Comparison of ENCODE assay signal across 8 cellular contexts in genomic region chr18:49560277-49561126, GRCh38. TPM values are rescaled to one million over a fixed set of nuclear protein-coding genes. Genes with fewer than 3 reads are reported as not detected.
A peak's percentile ranks its signal among the peaks of the same experiment; 100 is the strongest.
DNase-seq lines count a peak whose midpoint lies in the region; ATAC-seq lines count a peak whose summit lies in the region.

No MANE protein-coding gene starts in this region.

- POLR2A ChIA-PET in T-cell (lab: Charles Lee): no interaction called here

- peak; percentile 59 for DNase-seq in activated CD8-positive, alpha-beta memory T cell treated with anti-CD3 and anti-CD28 coated beads for 24 hours
- DNase-seq in activated CD8-positive, alpha-beta memory T cell treated with anti-CD3 and anti-CD28 coated beads, Interleukin-2, amount 50 U/mL, for 4 hours: no peak
- DNase-seq in T-cell: no peak
- DNase-seq in germinal center (ENCODE audit: low spot score): peak; percentile 4
- peak; percentile 58 for DNase-seq in renal cortical epithelial cell (ENCODE audit: low read depth)
- DNase-seq in NCI-H2081 treated with DMSO at 0.1 percent for 48 hours (lab: John Stamatoyannopoulos, UW): no peak

- ATAC-seq in T-cell (replicated peaks in 1 of 4): no peak
- no peak for ATAC-seq in HG02870 (IDR thresholded peaks at IDR 0.05; ENCODE audit: unreplicated experiment)
- ATAC-seq in HG03565 (IDR thresholded peaks at IDR 0.05; ENCODE audit: unreplicated experiment): no peak

- H3K9me3 Mint-ChIP-seq in T-cell: no peaks in the 10 kb centered on the region

- CTCF ChIA-PET in T-cell (lab: Charles Lee): interaction anchor here (0.5 to 2.1 kb wide), 9 partner anchors 174 to 387 kb away, joined by 3 to 18 read pairs (median 5); no protein-coding TSS in a partner anchor

- peak overlapping the region in 1 of 2 donors; percentile 23 for H3K27ac Mint-ChIP-seq in T-cell

- H3K36me3 Mint-ChIP-seq in T-cell: no peaks in the 10 kb centered on the region

- H3K27me3 Mint-ChIP-seq in T-cell: peaks cover 62 to 73% of the 10 kb centered on the region in 2 donors

- peaks cover 21 to 32% (median 28%) of the 10 kb centered on the region in 3 donors for H3K4me1 Mint-ChIP-seq in T-cell

- peak overlapping the region; percentile 68 to 81 (median 68) for H3K4me3 Mint-ChIP-seq in T-cell

RNA-seq across cellular contexts. Expression of gene LIPG, which starts 1.4 kb away (rescaled TPM):
- under 1 TPM in 3 of 5 donors, not detected in 2; 0.22 to 0.76 (median 0.26) TPM for total RNA-seq in T-cell
- 61.1 and 61.4 TPM in 2 replicates for total RNA-seq in renal cortical epithelial cell

Comparison
In these comparisons a context has a peak if more than half of its experiments do, and no peak if none do; other contexts are left out.
1. DNase-seq: peak in activated CD8-positive, alpha-beta memory T cell treated with anti-CD3 and anti-CD28 coated beads for 24 hours (single experiment), germinal center (single experiment) and renal cortical epithelial cell (single experiment); none in activated CD8-positive, alpha-beta memory T cell treated with anti-CD3 and anti-CD28 coated beads, Interleukin-2, amount 50 U/mL, for 4 hours (single experiment), T-cell (0 of 34) and NCI-H2081 treated with DMSO at 0.1 percent for 48 hours (single experiment).
2. RNA of gene LIPG, which starts 1.4 kb away (total RNA-seq): 61.1 to 61.4 TPM in renal cortical epithelial cell; 0.22 to 0.76 TPM in T-cell; every median in the first group is over 10 times any median in the second.